ENCODE assay signal across 18 cellular contexts in genomic region chr17:75839942-75840778, GRCh38.
"Had no signal": no experiment of that assay in that cellular context is flagged by ENCODE, and none has a peak within 500 bp of the region (broad histone marks: within the 10 kb centered on the region; RNA-seq: fewer than 3 reads in every experiment).

No MANE protein-coding gene starts in this region.

- H3K27me3 ChIP-seq: brain microvascular endothelial cell, colonic mucosa, tibial artery had no signal

- H3K9me3 ChIP-seq: colonic mucosa, tibial artery had no signal

- H3K27ac Mint-ChIP-seq: activated naive CD4-positive, alpha-beta T cell treated with anti-CD3 and anti-CD28 coated beads for 36 hours; activated T-helper 2 cell treated with anti-CD3 and anti-CD28 coated beads, Interferon-gamma antibody, Interleukin-2, Interleukin-4, amounts not matched to agents 10 μg/mL and 5 μg/mL and 100 μg/mL, durations not matched to agents 14 hours and 24 hours and 36 hours had no signal

- DNase-seq: activated CD4-positive, alpha-beta T cell treated with anti-CD3 and anti-CD28 coated beads, Interleukin-2, amount 50 U/mL, for 48 hours; activated naive CD4-positive, alpha-beta T cell treated with anti-CD3 and anti-CD28 coated beads for 36 hours; activated T-cell treated with anti-CD3 and anti-CD28 coated beads for 4 hours; brain microvascular endothelial cell; central memory CD4-positive, alpha-beta T cell; colonic mucosa; head of caudate nucleus; mesenchymal stem cell; naive thymus-derived CD4-positive, alpha-beta T cell; nucleus accumbens; stimulated activated CD4-positive, alpha-beta T cell treated with anti-CD3 and anti-CD28 coated beads, Interleukin-2, amount 100 ng/mL, for 24 hours; stimulated activated naive CD8-positive, alpha-beta T cell treated with anti-CD3 and anti-CD28 coated beads, Interleukin-15, Interleukin-2, amounts not matched to agents 100 U/mL and 50 U/mL, for 24 hours; substantia nigra; SW 1271; T-helper 2 cell; tibial artery had no signal

- H3K27ac ChIP-seq: brain microvascular endothelial cell, colonic mucosa, tibial artery, WERI-Rb-1 had no signal

- H3K4me3 Mint-ChIP-seq: activated naive CD4-positive, alpha-beta T cell treated with anti-CD3 and anti-CD28 coated beads for 36 hours had no signal

- H3K27me3 Mint-ChIP-seq: naive thymus-derived CD4-positive, alpha-beta T cell had no signal

- ATAC-seq: naive thymus-derived CD4-positive, alpha-beta T cell; stimulated activated naive CD8-positive, alpha-beta T cell treated with anti-CD3 and anti-CD28 coated beads, Interleukin-15, Interleukin-2, amounts not matched to agents 100 U/mL and 50 U/mL, for 24 hours had no signal

- H3K9me3 Mint-ChIP-seq: activated naive CD4-positive, alpha-beta T cell treated with anti-CD3 and anti-CD28 coated beads for 36 hours; activated T-helper 2 cell treated with anti-CD3 and anti-CD28 coated beads, Interferon-gamma antibody, Interleukin-2, Interleukin-4, amounts not matched to agents 10 μg/mL and 5 μg/mL and 100 μg/mL, durations not matched to agents 14 hours and 24 hours and 36 hours; naive thymus-derived CD4-positive, alpha-beta T cell had no signal

- H3K4me3 ChIP-seq: colonic mucosa, tibial artery had no signal

- H3K36me3 ChIP-seq: brain microvascular endothelial cell, colonic mucosa, WERI-Rb-1 had no signal
